8 cellular contexts compared by ENCODE assay signal in the genomic region with DNA sequence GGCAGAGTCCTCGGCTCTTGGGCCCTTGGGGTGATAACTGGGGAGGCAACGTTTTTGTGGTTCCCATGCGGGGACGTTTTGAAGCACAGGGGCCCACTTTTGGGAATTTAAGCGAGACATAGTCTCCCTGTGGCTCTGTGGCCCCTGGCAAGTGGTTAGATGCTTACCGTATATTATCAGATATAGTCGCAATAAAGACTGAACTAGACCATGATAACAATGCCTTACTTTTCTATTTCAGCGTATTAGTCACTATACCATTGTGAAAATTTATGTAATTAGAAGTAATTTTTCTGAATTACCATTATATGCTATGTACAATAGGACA. TPM values are rescaled to one million over a fixed set of nuclear protein-coding genes. Genes with fewer than 3 reads are reported as not detected.
DNase-seq lines count a peak whose midpoint lies in the region; ATAC-seq and TF ChIP-seq lines count a peak whose summit lies in the region.

No MANE protein-coding gene starts in this region.

- DNase-seq in MM.1S (no peak), epithelial cell of esophagus (ENCODE audit: low read depth) (no peak), NCI-H2081 (lab: John Stamatoyannopoulos, UW) (no peak), omental fat pad (ENCODE audit: low spot score) (no peak)

- no peaks in the 10 kb centered on the region for H4K20me1 ChIP-seq in MM.1S (ENCODE audit: insufficient read depth, low read length)

- H3K36me3 ChIP-seq in MM.1S (replicated peaks; ENCODE audit: insufficient read depth, low read length) = no peaks in the 10 kb centered on the region
- no peaks in the 10 kb centered on the region for H3K36me3 ChIP-seq in rectal smooth muscle tissue (ENCODE audit: control insufficient read depth, insufficient read depth, low read length)

- H3K27ac ChIP-seq in MM.1S (ENCODE audit: low read length) (no peak overlapping the region; the same call in 1 of the 2 replicates), rectal smooth muscle tissue (ENCODE audit: low read depth, low read length) (peak overlapping the region; percentile 87)

- H3F3A ChIP-seq in MM.1S (ENCODE audit: insufficient read depth, low read length) = no peaks in the 10 kb centered on the region; the same call in 1 of the 2 replicates

- peak overlapping the region; percentile 90 for H2AFZ ChIP-seq in MM.1S (ENCODE audit: low read length)

- H3K79me2 ChIP-seq in MM.1S (ENCODE audit: low read length) = peaks cover 36% of the 10 kb centered on the region

- H3K9ac ChIP-seq in MM.1S (ENCODE audit: low read length) (peak overlapping the region; percentile 32; the same call in 1 of the 2 replicates), rectal smooth muscle tissue (ENCODE audit: low read length) (peak overlapping the region; percentile 64)

- no peaks in the 10 kb centered on the region for H3K9me2 ChIP-seq in MM.1S (replicated peaks; ENCODE audit: insufficient read depth, low read length)

- H3K27me3 ChIP-seq in MM.1S (replicated peaks; ENCODE audit: insufficient read depth, low read length) (no peaks in the 10 kb centered on the region), rectal smooth muscle tissue (ENCODE audit: control insufficient read depth, insufficient read depth, low read length) (no peaks in the 10 kb centered on the region)

- H3K4me3 ChIP-seq in MM.1S (ENCODE audit: low read length) (peak overlapping the region; percentile 64), epithelial cell of esophagus (ENCODE audit: low read length) (peak overlapping the region; percentile 68), rectal smooth muscle tissue (ENCODE audit: low read length) (peak overlapping the region; percentile 85)

- ATAC-seq in GM18867 (IDR thresholded peaks at IDR 0.05; ENCODE audit: unreplicated experiment) (peak; percentile 11), HG03342 (IDR thresholded peaks at IDR 0.05; ENCODE audit: unreplicated experiment) (no peak), GM21786 (IDR thresholded peaks at IDR 0.05; ENCODE audit: unreplicated experiment) (no peak), omental fat pad (ENCODE audit: low FRiP score) (no peak)

- H3K4me1 ChIP-seq in MM.1S (ENCODE audit: low read length) (peaks cover 10% of the 10 kb centered on the region), rectal smooth muscle tissue (ENCODE audit: control insufficient read depth, insufficient read depth, low read length) (peaks cover 3% of the 10 kb centered on the region)

- peak overlapping the region; percentile 74 for H3K4me2 ChIP-seq in MM.1S (ENCODE audit: low read depth, low read length)

- TF ChIP-seq CTCF in MM.1S (IDR thresholded peaks at IDR 0.05; ENCODE audit: low read length) (no peak), epithelial cell of esophagus (IDR thresholded peaks at IDR 0.05; ENCODE audit: insufficient read depth, low read depth, low read length, missing control alignments) (no peak), omental fat pad (IDR thresholded peaks at IDR 0.05) (no peak)

- no peaks in the 10 kb centered on the region for H3K9me3 ChIP-seq in MM.1S (replicated peaks; ENCODE audit: insufficient read depth, low read length)

RNA-seq across cellular contexts. Expression of a gene that starts 0.5 kb away (rescaled TPM):
- 10 to 100 TPM; 62.6 to 73.5 (median 68.7) TPM for total RNA-seq in omental fat pad

RNA-seq across cellular contexts. Expression of a gene that starts 53.3 kb away (rescaled TPM):
- 1 to 10 TPM in 2 of 4 donors, under 1 TPM in 2; 0.37 to 6.2 (median 1.6) TPM for total RNA-seq in omental fat pad
